In the genomic region with DNA sequence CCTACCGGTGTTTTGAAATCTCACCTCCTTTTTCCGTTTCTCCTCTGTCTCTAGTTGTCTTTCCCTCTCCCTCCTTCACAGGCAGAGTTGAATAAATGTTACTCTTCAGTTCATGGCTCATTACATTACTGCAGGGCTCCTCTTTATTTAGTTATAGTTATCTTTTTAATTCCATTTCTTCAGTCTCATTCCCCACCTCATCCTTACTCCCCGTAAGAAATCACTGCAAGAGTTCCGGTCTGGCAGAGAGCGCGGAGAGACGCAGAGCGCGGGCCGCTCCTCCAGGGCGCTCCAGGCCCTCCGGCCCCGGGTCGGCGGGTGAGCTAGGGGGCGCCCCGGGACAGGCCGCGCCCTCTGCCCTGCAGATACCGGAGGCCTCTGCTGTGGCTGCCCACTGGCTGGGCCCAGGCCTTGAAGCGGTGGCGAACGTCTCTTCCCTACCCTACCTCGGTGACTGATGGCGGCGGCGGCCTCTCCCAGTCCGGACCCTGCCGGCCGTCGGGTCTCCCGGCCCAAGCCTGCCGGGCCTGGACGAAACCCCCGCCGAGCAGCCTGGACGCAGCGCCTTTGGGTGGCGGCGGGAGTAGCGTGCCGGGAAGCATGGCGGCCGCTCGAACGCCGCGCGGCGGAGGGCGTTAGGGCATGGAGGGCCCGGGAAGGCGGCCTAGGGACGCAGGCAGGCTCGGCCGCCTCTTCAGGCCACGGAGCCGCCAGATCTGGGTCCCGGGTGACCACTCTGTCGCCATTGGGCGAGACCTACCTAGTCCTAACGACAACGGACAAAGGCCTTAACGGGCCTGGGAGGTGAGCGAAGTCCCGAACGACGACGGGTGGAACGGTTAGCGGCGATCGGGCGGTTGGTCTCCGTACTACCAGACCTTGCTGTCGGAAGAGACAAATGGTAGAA, we compare ENCODE assay signal across 8 cellular contexts. TPM values are rescaled to one million over a fixed set of nuclear protein-coding genes. Genes with fewer than 3 reads are reported as not detected.
DNase-seq lines count a peak whose midpoint lies in the region; ATAC-seq and TF ChIP-seq lines count a peak whose summit lies in the region.

No MANE protein-coding gene starts in this region.

- peak overlapping the region; percentile 71 for H3K4me3 ChIP-seq in choroid plexus epithelial cell (ENCODE audit: low read depth, low read length)

- peak overlapping the region; percentile 88 for H3K4me3 Mint-ChIP-seq in HFFc6

- peak; percentile 59 for DNase-seq in HFFc6
- DNase-seq in NCI-H1092 treated with DMSO at 0.1 percent for 48 hours (lab: John Stamatoyannopoulos, UW): peak; percentile 67
- DNase-seq in choroid plexus epithelial cell (ENCODE audit: low read depth): peak; percentile 74
- DNase-seq in left colon: peak; percentile 78 to 86
- DNase-seq in stimulated activated CD4-positive, alpha-beta T cell treated with anti-CD3 and anti-CD28 coated beads, Interleukin-1b, Interleukin-23, amount 100 ng/mL, for 4 hours (ENCODE audit: low read depth in 2 of 2): peak; percentile 51 to 59
- no peak for DNase-seq in D341Med (ENCODE audit: low spot score)

- TF ChIP-seq CTCF in GM12872 (IDR thresholded peaks at IDR 0.05; ENCODE audit: insufficient read depth, low read depth, low read length) (peak; percentile 48; the same call in 2 of the 3 replicates), HFFc6 (IDR thresholded peaks at IDR 0.05) (peak; percentile 72), choroid plexus epithelial cell (conservative IDR thresholded peaks at IDR 0.05; ENCODE audit: low read depth, low read length) (peak; percentile 10)

- H3K36me3 Mint-ChIP-seq in HFFc6 (ENCODE audit: low read depth): peaks cover 9% of the 10 kb centered on the region; the same call in 1 of the 2 replicates

- intact Hi-C loops in left colon (cut with DNase I, micrococcal nuclease): no loop called here

- peak; percentile 69 to 71 for ATAC-seq in activated CD4-positive, CD25-positive, alpha-beta regulatory T cell treated with anti-CD3 and anti-CD28 coated beads, Interleukin-2, amount 50 U/mL, for 24 hours
- ATAC-seq in left colon: peak; percentile 87

- H3K9me3 Mint-ChIP-seq in HFFc6: no peaks in the 10 kb centered on the region; the same call in 1 of the 2 replicates

- H3K27ac Mint-ChIP-seq in HFFc6: peak overlapping the region; percentile 90

- peaks cover 7% of the 10 kb centered on the region for H3K27me3 Mint-ChIP-seq in HFFc6 (ENCODE audit: insufficient read depth)

- peaks cover 39% of the 10 kb centered on the region for H3K4me1 Mint-ChIP-seq in HFFc6 (ENCODE audit: low read depth)

RNA-seq across cellular contexts. Expression of gene HMGN4, which starts 16.4 kb away (rescaled TPM):
- 10 to 100 TPM; 42.6 to 55.7 (median 51.8) TPM for total RNA-seq in HFFc6 (2021; fragmentation: NEBNext Ultra II Directional; extraction: Animal tissue kit (Norgen Biotek cat#: 25700))
- 10 to 100 TPM; 54.9 to 55.7 TPM for total RNA-seq in left colon

RNA-seq across cellular contexts. Expression of gene BTN1A1, which starts 21.6 kb away (rescaled TPM):
- total RNA-seq in HFFc6 (2021; fragmentation: NEBNext Ultra II Directional; extraction: Animal tissue kit (Norgen Biotek cat#: 25700)): not detected
- not detected for total RNA-seq in left colon

Comparison
In these comparisons a context has a peak if more than half of its experiments do, and no peak if none do; other contexts are left out.
1. CTCF ChIP-seq: peak in every context shown above with its lines; median percentile 72 in HFFc6; 48 in GM12872; 10 in choroid plexus epithelial cell.